Comparison of ENCODE assay signal across 10 cellular contexts in the genomic region with DNA sequence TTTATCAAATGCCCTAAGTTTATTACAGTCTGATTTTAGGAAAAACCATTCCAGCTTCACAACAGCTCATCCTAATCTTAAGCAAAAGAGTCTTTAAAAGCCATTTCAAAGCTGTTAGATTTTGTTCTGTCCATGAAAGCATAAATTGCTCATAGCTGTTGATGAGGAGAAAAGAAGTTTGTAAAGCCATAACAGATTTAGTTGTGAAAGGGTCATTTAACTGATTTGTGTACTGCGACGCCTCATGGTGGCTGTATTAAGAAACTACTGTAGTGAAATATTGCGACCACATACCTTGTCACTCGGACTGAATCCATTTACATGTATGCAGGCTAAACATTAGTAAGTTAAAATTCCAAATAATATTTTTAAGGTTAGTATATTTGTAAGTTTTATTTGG. TPM values are rescaled to one million over a fixed set of nuclear protein-coding genes. Genes with fewer than 3 reads are reported as not detected.
DNase-seq lines count a peak whose midpoint lies in the region; ATAC-seq and TF ChIP-seq lines count a peak whose summit lies in the region.
"Had no signal": no experiment of that assay in that cellular context is flagged by ENCODE, and none has a peak within 500 bp of the region (broad histone marks: within the 10 kb centered on the region; RNA-seq: fewer than 3 reads in every experiment).

No MANE protein-coding gene starts in this region.

- CTCF ChIA-PET in HCT116 (lab: Charles Lee) = interaction anchor here (1.0 to 1.2 kb wide), 2 partner anchors 271 to 307 kb away, joined by 3 to 7 read pairs; no protein-coding TSS in a partner anchor

- no peak overlapping the region for H3K4me2 ChIP-seq in HCT116 (ENCODE audit: low read length)

- peaks cover 3% of the 10 kb centered on the region; the same call in 1 of the 2 replicates for H4K20me1 ChIP-seq in HCT116 (ENCODE audit: insufficient read depth)

- ATAC-seq in HCT116 (peak; percentile 46; the same call in 1 of the 2 replicates), left lobe of liver (peak; percentile 50), GM21447 (IDR thresholded peaks at IDR 0.05; ENCODE audit: unreplicated experiment) (no peak), GM21515 (IDR thresholded peaks at IDR 0.05; ENCODE audit: unreplicated experiment) (no peak)

- POLR2A ChIA-PET in HCT116 (lab: Charles Lee) = no interaction called here

- DNase-seq in CD1c-positive myeloid dendritic cell (ENCODE audit: extremely low spot score) = peak; percentile 16
- DNase-seq in HCT116 (ENCODE audit: low read depth, low spot score) = no peak
- peak; percentile 25 for DNase-seq in WERI-Rb-1
- no peak for DNase-seq in left lobe of liver (ENCODE audit: low spot score)
- DNase-seq in DMS79 treated with DMSO at 0.1 percent for 48 hours (lab: John Stamatoyannopoulos, UW) = no peak
- no peak for DNase-seq in iPS-NIHi11 (ENCODE audit: low spot score)
- DNase-seq: activated effector memory CD4-positive, alpha-beta T cell treated with Interleukin-2 at 50 U/mL for 16 hours; SIG-M5 had no signal

- H3K27me3 ChIP-seq in HCT116 (ENCODE audit: insufficient read depth, low read length) (no peaks in the 10 kb centered on the region), WERI-Rb-1 (ENCODE audit: insufficient read depth, low read depth, severe bottlenecking) (no peaks in the 10 kb centered on the region)

- H3K9me2 ChIP-seq in HCT116 (ENCODE audit: insufficient read depth) = no peaks in the 10 kb centered on the region

- no peaks in the 10 kb centered on the region for H3K4me1 ChIP-seq in HCT116 (ENCODE audit: control insufficient read depth in 1 of 2, insufficient read depth in 2 of 2, low read length in 2 of 2)

- no peak for TF ChIP-seq POLR2A in HCT116 (IDR thresholded peaks at IDR 0.05; ENCODE audit: borderline replicate concordance, extremely low read depth, insufficient read depth, insufficient read length)

- peaks cover 21% of the 10 kb centered on the region for H3K79me2 ChIP-seq in HCT116 (ENCODE audit: insufficient read depth, low read length)

- H3K9me3 ChIP-seq in HCT116 (ENCODE audit: control insufficient read depth in 1 of 2, insufficient read depth in 1 of 2, low read depth in 1 of 2, low read length in 2 of 2) (no peaks in the 10 kb centered on the region), WERI-Rb-1 (ENCODE audit: severe bottlenecking) (no peaks in the 10 kb centered on the region)

- TF ChIP-seq RAD21 in HCT116 (IDR thresholded peaks at IDR 0.05; ENCODE audit: low read depth) = peak; percentile 58

- no peaks in the 10 kb centered on the region; a peak in 1 of 4 replicates for H3K36me3 ChIP-seq in HCT116 (ENCODE audit: control insufficient read depth in 1 of 2, insufficient read depth in 2 of 2, low read length in 2 of 2)
- H3K36me3 ChIP-seq in WERI-Rb-1 = no peaks in the 10 kb centered on the region

- BruUV-seq in HCT116 (replicated peaks; lab: Mats Ljungman, UMichigan) = no TSS peak

- intact Hi-C loops in HCT116 (cut with micrococcal nuclease) = loop anchor here (1.0 to 2.0 kb wide), 2 partner anchors 272 to 307 kb away; no protein-coding TSS in a partner anchor

- H2AFZ ChIP-seq in HCT116 (ENCODE audit: low read depth, low read length, poor library complexity, severe bottlenecking) = no peak overlapping the region

- H3K4me3 ChIP-seq in HCT116 (replicated peaks in 1 of 2; ENCODE audit: low read depth in 1 of 2, low read length in 2 of 2) = no peak overlapping the region
- no peak overlapping the region for H3K4me3 ChIP-seq in WERI-Rb-1 (ENCODE audit: low read depth, low read length)

- RAD21 ChIA-PET in HCT116 (lab: Charles Lee; ENCODE audit: low non-redundant PET in 1 of 2, low total read pairs in 2 of 2, uncharacterized antibody in 2 of 2, unreplicated experiment in 2 of 2) = no interaction called here

- H3K27ac ChIP-seq in HCT116 (ENCODE audit: low read depth, low read length) = no peak overlapping the region
- no peak overlapping the region for H3K27ac ChIP-seq in WERI-Rb-1

- TF ChIP-seq CTCF in HCT116 (IDR thresholded peaks at IDR 0.05 in 2 of 3, conservative IDR thresholded peaks at IDR 0.05 in 1 of 3; ENCODE audit: borderline replicate concordance in 1 of 3, insufficient read depth in 1 of 3, low read depth in 2 of 3, low read length in 2 of 3) (peak; percentile 19 to 60 (median 32); a peak in 3 of 6 replicates), WERI-Rb-1 (IDR thresholded peaks at IDR 0.05; ENCODE audit: low read depth, low read length) (peak; percentile 38; the same call in 1 of the 2 replicates)

- no peak overlapping the region for H3K9ac ChIP-seq in HCT116 (ENCODE audit: low read length)

TF ChIP-seq in HCT116, 20 proteins besides CTCF, POLR2A, EP300 and RAD21:
- TF ChIP-seq, protein P1, sequence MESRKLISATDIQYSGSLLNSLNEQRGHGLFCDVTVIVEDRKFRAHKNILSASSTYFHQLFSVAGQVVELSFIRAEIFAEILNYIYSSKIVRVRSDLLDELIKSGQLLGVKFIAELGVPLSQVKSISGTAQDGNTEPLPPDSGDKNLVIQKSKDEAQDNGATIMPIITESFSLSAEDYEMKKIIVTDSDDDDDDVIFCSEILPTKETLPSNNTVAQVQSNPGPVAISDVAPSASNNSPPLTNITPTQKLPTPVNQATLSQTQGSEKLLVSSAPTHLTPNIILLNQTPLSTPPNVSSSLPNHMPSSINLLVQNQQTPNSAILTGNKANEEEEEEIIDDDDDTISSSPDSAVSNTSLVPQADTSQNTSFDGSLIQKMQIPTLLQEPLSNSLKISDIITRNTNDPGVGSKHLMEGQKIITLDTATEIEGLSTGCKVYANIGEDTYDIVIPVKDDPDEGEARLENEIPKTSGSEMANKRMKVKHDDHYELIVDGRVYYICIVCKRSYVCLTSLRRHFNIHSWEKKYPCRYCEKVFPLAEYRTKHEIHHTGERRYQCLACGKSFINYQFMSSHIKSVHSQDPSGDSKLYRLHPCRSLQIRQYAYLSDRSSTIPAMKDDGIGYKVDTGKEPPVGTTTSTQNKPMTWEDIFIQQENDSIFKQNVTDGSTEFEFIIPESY (IDR thresholded peaks at IDR 0.05; ENCODE audit: extremely low read depth, insufficient replicate concordance, low read length) = no peak
- no peak for TF ChIP-seq ZNF274 (IDR thresholded peaks at IDR 0.05; ENCODE audit: low read depth, low read length)
- TF ChIP-seq, protein P2, sequence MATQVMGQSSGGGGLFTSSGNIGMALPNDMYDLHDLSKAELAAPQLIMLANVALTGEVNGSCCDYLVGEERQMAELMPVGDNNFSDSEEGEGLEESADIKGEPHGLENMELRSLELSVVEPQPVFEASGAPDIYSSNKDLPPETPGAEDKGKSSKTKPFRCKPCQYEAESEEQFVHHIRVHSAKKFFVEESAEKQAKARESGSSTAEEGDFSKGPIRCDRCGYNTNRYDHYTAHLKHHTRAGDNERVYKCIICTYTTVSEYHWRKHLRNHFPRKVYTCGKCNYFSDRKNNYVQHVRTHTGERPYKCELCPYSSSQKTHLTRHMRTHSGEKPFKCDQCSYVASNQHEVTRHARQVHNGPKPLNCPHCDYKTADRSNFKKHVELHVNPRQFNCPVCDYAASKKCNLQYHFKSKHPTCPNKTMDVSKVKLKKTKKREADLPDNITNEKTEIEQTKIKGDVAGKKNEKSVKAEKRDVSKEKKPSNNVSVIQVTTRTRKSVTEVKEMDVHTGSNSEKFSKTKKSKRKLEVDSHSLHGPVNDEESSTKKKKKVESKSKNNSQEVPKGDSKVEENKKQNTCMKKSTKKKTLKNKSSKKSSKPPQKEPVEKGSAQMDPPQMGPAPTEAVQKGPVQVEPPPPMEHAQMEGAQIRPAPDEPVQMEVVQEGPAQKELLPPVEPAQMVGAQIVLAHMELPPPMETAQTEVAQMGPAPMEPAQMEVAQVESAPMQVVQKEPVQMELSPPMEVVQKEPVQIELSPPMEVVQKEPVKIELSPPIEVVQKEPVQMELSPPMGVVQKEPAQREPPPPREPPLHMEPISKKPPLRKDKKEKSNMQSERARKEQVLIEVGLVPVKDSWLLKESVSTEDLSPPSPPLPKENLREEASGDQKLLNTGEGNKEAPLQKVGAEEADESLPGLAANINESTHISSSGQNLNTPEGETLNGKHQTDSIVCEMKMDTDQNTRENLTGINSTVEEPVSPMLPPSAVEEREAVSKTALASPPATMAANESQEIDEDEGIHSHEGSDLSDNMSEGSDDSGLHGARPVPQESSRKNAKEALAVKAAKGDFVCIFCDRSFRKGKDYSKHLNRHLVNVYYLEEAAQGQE (IDR thresholded peaks at IDR 0.05; ENCODE audit: low read depth) = no peak
- no peak for TF ChIP-seq SIN3A (IDR thresholded peaks at IDR 0.05; ENCODE audit: low read depth)

RNA-seq across cellular contexts. Expression of a gene that starts 20.9 kb away (rescaled TPM):
- total RNA-seq in HCT116 (2021; ENCODE audit: unreplicated experiment) = 55.6 TPM
- polyA plus RNA-seq in HCT116 (2012) = 24.1 and 28.9 TPM in 2 replicates
- 13.0 TPM for total RNA-seq in left lobe of liver

Comparison
In these comparisons a context has a peak if more than half of its experiments do, and no peak if none do; other contexts are left out.
1. DNase-seq: peak in CD1c-positive myeloid dendritic cell (single experiment) and WERI-Rb-1 (single experiment); none in HCT116 (single experiment), left lobe of liver (single experiment), DMS79 treated with DMSO at 0.1 percent for 48 hours (single experiment) and iPS-NIHi11 (single experiment).
2. ATAC-seq: peak in HCT116 (single experiment) and left lobe of liver (single experiment); none in GM21447 (single experiment) and GM21515 (single experiment).